ENCODE assay signal across 9 cellular contexts in genomic region chr15:74869726-74870407, GRCh38. TPM values are rescaled to one million over a fixed set of nuclear protein-coding genes. Genes with fewer than 3 reads are reported as not detected.
DNase-seq lines count a peak whose midpoint lies in the region; ATAC-seq, FAIRE-seq and TF ChIP-seq lines count a peak whose summit lies in the region.
"Had no signal": no experiment of that assay in that cellular context is flagged by ENCODE, and none has a peak within 500 bp of the region (broad histone marks: within the 10 kb centered on the region; RNA-seq: fewer than 3 reads in every experiment).

No MANE protein-coding gene starts in this region.

- H3K27me3 Mint-ChIP-seq in memory B cell, result no peaks in the 10 kb centered on the region

- TF ChIP-seq CTCF in cardiac fibroblast (IDR thresholded peaks at IDR 0.05; ENCODE audit: low read depth, low read length) (no peak), uterus (IDR thresholded peaks at IDR 0.05) (no peak)

- FAIRE-seq in GM12891 (lab: Jason Lieb, UNC), result peak; percentile 93

- peaks cover 54% of the 10 kb centered on the region for H3K4me1 Mint-ChIP-seq in memory B cell

- no peaks in the 10 kb centered on the region for H3K9me3 ChIP-seq in uterus

- H3K27me3 ChIP-seq in uterus, result no peaks in the 10 kb centered on the region

- H3K4me1 ChIP-seq in uterus, result peaks cover 11 to 28% of the 10 kb centered on the region in 2 donors

- TF ChIP-seq POLR2A in GM12891 (IDR thresholded peaks at IDR 0.05; ENCODE audit: low read depth, low read length) (peak; percentile 76), uterus (IDR thresholded peaks at IDR 0.05) (no peak)

- no peaks in the 10 kb centered on the region for H3K36me3 ChIP-seq in uterus

- intact Hi-C loops in uterus (cut with DNase I; ENCODE audit: low total_unique reads), result no loop called here

- DNase-seq in GM12891 (ENCODE audit: insufficient read length, low spot score) (peak; percentile 65), NOMO-1 treated with DMSO at 0.1 percent for 48 hours (lab: John Stamatoyannopoulos, UW; ENCODE audit: unreplicated experiment) (peak; percentile 98), cardiac fibroblast (ENCODE audit: low read depth in 2 of 2) (peak; percentile 37 to 71), memory B cell (ENCODE audit: low spot score in 2 of 2) (peak in 1 of 2 donors; percentile 23), uterus (peak; percentile 20 to 36), activated gamma-delta T cell (lab: John Stamatoyannopoulos, UW) (no peak), NCI-H146 treated with DMSO at 0.1 percent for 48 hours (lab: John Stamatoyannopoulos, UW; ENCODE audit: unreplicated experiment) (no peak)

- H3K36me3 Mint-ChIP-seq in memory B cell, result peaks cover 16% of the 10 kb centered on the region

- H3K4me3 ChIP-seq in cardiac fibroblast (replicated peaks in 1 of 2; ENCODE audit: low read depth in 2 of 2, low read length in 2 of 2), result no peak overlapping the region
- H3K4me3 ChIP-seq in uterus, result no peak overlapping the region

- H3K27ac ChIP-seq in uterus, result peak overlapping the region; percentile 7 to 56

- H3K27ac Mint-ChIP-seq in memory B cell, result peak overlapping the region; percentile 69

- peak overlapping the region; percentile 77 for H3K4me3 Mint-ChIP-seq in memory B cell

- ATAC-seq in GM21737 (IDR thresholded peaks at IDR 0.05; ENCODE audit: unreplicated experiment) (peak; percentile 48), memory B cell (ENCODE audit: low read depth) (peak; percentile 32)

- H3K9me3 Mint-ChIP-seq in memory B cell, result no peaks in the 10 kb centered on the region

TF ChIP-seq in GM12891, 5 proteins besides CTCF, POLR2A, EP300 and RAD21:
- TF ChIP-seq SPI1 (IDR thresholded peaks at IDR 0.05; ENCODE audit: low read depth, low read length), result peak; percentile 88
- TF ChIP-seq POU2F2 (IDR thresholded peaks at IDR 0.05; ENCODE audit: low read depth, low read length), result no peak
- TF ChIP-seq TAF1 (IDR thresholded peaks at IDR 0.05; ENCODE audit: low read depth, low read length), result no peak
- TF ChIP-seq PAX5 (IDR thresholded peaks at IDR 0.05; ENCODE audit: insufficient read depth, low read length, severe bottlenecking), result peak; percentile 46
- TF ChIP-seq POLR2AphosphoS5 (IDR thresholded peaks at IDR 0.05; ENCODE audit: low read depth, low read length), result peak; percentile 56; the same call in 1 of the 2 replicates

RNA-seq across cellular contexts. Expression of gene SCAMP2, which starts 3.3 kb away (rescaled TPM):
- polyA plus RNA-seq in GM12891 (2012; ENCODE audit: low read depth, missing spikeins), result 59.8 TPM
- total RNA-seq in uterus, result 10 to 100 TPM; 15.9 to 67.5 (median 33.0) TPM

RNA-seq across cellular contexts. Expression of gene MPI, which starts 20.0 kb away (rescaled TPM):
- polyA plus RNA-seq in GM12891 (2012; ENCODE audit: low read depth, missing spikeins), result 75.5 TPM
- total RNA-seq in uterus, result 10 to 100 TPM; 28.8 to 73.3 (median 33.7) TPM

RNA-seq across cellular contexts. Expression of gene ULK3, which starts 26.9 kb away (rescaled TPM):
- 16.3 TPM for polyA plus RNA-seq in GM12891 (2012; ENCODE audit: low read depth, missing spikeins)
- total RNA-seq in uterus, result 100 to 1,000 TPM in 1 of 4 donors, 10 to 100 TPM in 3; 29.0 to 105 (median 41.2) TPM

RNA-seq across cellular contexts. Expression of gene FAM219B, which starts 36.8 kb away (rescaled TPM):
- 22.6 TPM for polyA plus RNA-seq in GM12891 (2012; ENCODE audit: low read depth, missing spikeins)
- total RNA-seq in uterus, result 100 to 1,000 TPM in 2 of 4 donors, 10 to 100 TPM in 2; 32.9 to 343 (median 86.5) TPM

RNA-seq across cellular contexts. Expression of gene CPLX3, which starts 43.4 kb away (rescaled TPM):
- polyA plus RNA-seq in GM12891 (2012; ENCODE audit: low read depth, missing spikeins), result 0.15 TPM
- not detected for total RNA-seq in uterus
- total RNA-seq: pulmonary artery endothelial cell had no signal

Comparison
In these comparisons a context has a peak if more than half of its experiments do, and no peak if none do; other contexts are left out.
1. DNase-seq: peak in GM12891 (single experiment), NOMO-1 treated with DMSO at 0.1 percent for 48 hours (single experiment), cardiac fibroblast (2 of 2) and uterus (2 of 2); none in activated gamma-delta T cell (single experiment) and NCI-H146 treated with DMSO at 0.1 percent for 48 hours (single experiment).